Comparison of ENCODE assay signal across 1 cellular context in genomic region chr6:63571883-63572732, GRCh38.
TF ChIP-seq lines count a peak whose summit lies in the region.

Gene LOC128125822 (plus strand): TSS chr6:63572480.
Gene PTP4A1 (plus strand): TSS chr6:63572480. CDS start chr6:63576881, 4,401 bp downstream.

TF ChIP-seq in K562, 482 proteins besides CTCF, POLR2A, EP300 and RAD21 (continued from another document):
- TF ChIP-seq, protein P1, sequence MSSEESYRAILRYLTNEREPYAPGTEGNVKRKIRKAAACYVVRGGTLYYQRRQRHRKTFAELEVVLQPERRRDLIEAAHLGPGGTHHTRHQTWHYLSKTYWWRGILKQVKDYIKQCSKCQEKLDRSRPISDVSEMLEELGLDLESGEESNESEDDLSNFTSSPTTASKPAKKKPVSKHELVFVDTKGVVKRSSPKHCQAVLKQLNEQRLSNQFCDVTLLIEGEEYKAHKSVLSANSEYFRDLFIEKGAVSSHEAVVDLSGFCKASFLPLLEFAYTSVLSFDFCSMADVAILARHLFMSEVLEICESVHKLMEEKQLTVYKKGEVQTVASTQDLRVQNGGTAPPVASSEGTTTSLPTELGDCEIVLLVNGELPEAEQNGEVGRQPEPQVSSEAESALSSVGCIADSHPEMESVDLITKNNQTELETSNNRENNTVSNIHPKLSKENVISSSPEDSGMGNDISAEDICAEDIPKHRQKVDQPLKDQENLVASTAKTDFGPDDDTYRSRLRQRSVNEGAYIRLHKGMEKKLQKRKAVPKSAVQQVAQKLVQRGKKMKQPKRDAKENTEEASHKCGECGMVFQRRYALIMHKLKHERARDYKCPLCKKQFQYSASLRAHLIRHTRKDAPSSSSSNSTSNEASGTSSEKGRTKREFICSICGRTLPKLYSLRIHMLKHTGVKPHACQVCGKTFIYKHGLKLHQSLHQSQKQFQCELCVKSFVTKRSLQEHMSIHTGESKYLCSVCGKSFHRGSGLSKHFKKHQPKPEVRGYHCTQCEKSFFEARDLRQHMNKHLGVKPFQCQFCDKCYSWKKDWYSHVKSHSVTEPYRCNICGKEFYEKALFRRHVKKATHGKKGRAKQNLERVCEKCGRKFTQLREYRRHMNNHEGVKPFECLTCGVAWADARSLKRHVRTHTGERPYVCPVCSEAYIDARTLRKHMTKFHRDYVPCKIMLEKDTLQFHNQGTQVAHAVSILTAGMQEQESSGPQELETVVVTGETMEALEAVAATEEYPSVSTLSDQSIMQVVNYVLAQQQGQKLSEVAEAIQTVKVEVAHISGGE (CRISPR knock-in tag; IDR thresholded peaks at IDR 0.05), result no peak
- TF ChIP-seq RAD51 (IDR thresholded peaks at IDR 0.05; ENCODE audit: borderline replicate concordance, low read depth) (no peak), CXXC5 (CRISPR knock-in tag; IDR thresholded peaks at IDR 0.05) (peak; percentile 90), STAT6 (CRISPR knock-in tag; IDR thresholded peaks at IDR 0.05) (no peak), SOX6 (IDR thresholded peaks at IDR 0.05) (peak; percentile 49; the same call in 1 of the 2 replicates), GTF2E2 (tag; IDR thresholded peaks at IDR 0.05) (no peak), NFYB (IDR thresholded peaks at IDR 0.05; ENCODE audit: extremely low read depth, insufficient read length) (peak; percentile 48), TAF1 (IDR thresholded peaks at IDR 0.05; ENCODE audit: control insufficient read depth, extremely low read depth, insufficient read depth, low read length, severe bottlenecking) (peak; percentile 93), ZNF398 (CRISPR knock-in tag; IDR thresholded peaks at IDR 0.05) (no peak), ETV1 (tag; conservative IDR thresholded peaks at IDR 0.05; ENCODE audit: low read depth) (no peak), POLR2B (IDR thresholded peaks at IDR 0.05; ENCODE audit: low read depth, partially characterized antibody) (peak; percentile 54), ZFX (CRISPR knock-in tag; IDR thresholded peaks at IDR 0.05) (peak; percentile 52; the same call in 1 of the 2 replicates), RBBP5 (IDR thresholded peaks at IDR 0.05; ENCODE audit: borderline replicate concordance, insufficient read depth, low read length, poor library complexity, severe bottlenecking) (peak; percentile 33), HNRNPLL (IDR thresholded peaks at IDR 0.05; ENCODE audit: low read depth, low read length, poor library complexity, severe bottlenecking) (peak; percentile 25), DNMT1 (IDR thresholded peaks at IDR 0.05) (no peak), MEIS2 (IDR thresholded peaks at IDR 0.05; ENCODE audit: partially characterized antibody) (peak; percentile 81), ETV5 (CRISPR knock-in tag; IDR thresholded peaks at IDR 0.05; ENCODE audit: low read depth) (0 out of 2 replicates have a peak, but pooled peaks have one; percentile 16), NFIC (IDR thresholded peaks at IDR 0.05) (peak; percentile 74)
- TF ChIP-seq, protein P2, sequence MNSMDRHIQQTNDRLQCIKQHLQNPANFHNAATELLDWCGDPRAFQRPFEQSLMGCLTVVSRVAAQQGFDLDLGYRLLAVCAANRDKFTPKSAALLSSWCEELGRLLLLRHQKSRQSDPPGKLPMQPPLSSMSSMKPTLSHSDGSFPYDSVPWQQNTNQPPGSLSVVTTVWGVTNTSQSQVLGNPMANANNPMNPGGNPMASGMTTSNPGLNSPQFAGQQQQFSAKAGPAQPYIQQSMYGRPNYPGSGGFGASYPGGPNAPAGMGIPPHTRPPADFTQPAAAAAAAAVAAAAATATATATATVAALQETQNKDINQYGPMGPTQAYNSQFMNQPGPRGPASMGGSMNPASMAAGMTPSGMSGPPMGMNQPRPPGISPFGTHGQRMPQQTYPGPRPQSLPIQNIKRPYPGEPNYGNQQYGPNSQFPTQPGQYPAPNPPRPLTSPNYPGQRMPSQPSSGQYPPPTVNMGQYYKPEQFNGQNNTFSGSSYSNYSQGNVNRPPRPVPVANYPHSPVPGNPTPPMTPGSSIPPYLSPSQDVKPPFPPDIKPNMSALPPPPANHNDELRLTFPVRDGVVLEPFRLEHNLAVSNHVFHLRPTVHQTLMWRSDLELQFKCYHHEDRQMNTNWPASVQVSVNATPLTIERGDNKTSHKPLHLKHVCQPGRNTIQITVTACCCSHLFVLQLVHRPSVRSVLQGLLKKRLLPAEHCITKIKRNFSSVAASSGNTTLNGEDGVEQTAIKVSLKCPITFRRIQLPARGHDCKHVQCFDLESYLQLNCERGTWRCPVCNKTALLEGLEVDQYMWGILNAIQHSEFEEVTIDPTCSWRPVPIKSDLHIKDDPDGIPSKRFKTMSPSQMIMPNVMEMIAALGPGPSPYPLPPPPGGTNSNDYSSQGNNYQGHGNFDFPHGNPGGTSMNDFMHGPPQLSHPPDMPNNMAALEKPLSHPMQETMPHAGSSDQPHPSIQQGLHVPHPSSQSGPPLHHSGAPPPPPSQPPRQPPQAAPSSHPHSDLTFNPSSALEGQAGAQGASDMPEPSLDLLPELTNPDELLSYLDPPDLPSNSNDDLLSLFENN (IDR thresholded peaks at IDR 0.05; ENCODE audit: low read depth in 2 of 2, low read length in 2 of 2), result no peak
- TF ChIP-seq, protein P3, sequence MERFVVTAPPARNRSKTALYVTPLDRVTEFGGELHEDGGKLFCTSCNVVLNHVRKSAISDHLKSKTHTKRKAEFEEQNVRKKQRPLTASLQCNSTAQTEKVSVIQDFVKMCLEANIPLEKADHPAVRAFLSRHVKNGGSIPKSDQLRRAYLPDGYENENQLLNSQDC (CRISPR knock-in tag; IDR thresholded peaks at IDR 0.05), result 0 out of 2 replicates have a peak, but pooled peaks have one; percentile 23
- TF ChIP-seq, protein P4, sequence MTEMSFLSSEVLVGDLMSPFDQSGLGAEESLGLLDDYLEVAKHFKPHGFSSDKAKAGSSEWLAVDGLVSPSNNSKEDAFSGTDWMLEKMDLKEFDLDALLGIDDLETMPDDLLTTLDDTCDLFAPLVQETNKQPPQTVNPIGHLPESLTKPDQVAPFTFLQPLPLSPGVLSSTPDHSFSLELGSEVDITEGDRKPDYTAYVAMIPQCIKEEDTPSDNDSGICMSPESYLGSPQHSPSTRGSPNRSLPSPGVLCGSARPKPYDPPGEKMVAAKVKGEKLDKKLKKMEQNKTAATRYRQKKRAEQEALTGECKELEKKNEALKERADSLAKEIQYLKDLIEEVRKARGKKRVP (CRISPR knock-in tag; IDR thresholded peaks at IDR 0.05), result no peak
